Comparison of ENCODE assay signal across 12 cellular contexts in the genomic region with DNA sequence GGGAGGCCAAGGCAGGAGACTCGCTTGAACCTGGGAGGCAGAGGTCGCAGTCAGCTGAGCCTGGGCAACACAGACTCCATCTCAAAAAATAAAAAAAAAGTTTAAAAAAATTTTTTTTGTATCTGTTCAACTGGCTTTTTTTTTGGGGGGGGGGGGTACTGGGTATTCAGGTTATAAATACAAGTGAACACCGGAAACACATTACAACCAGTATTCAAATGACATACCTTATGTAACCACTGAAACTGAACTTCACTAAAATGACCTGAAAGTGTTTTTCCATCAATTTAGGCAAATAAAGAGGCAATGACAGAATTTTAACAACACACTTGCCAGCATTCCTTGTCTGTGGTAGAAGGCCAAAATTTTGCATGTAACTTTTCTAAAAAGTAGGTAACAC. TPM values are rescaled to one million over a fixed set of nuclear protein-coding genes. Genes with fewer than 3 reads are reported as not detected.
DNase-seq lines count a peak whose midpoint lies in the region; ATAC-seq and TF ChIP-seq lines count a peak whose summit lies in the region.
"Had no signal": no experiment of that assay in that cellular context is flagged by ENCODE, and none has a peak within 500 bp of the region (broad histone marks: within the 10 kb centered on the region; RNA-seq: fewer than 3 reads in every experiment).

No MANE protein-coding gene starts in this region.

- no peaks in the 10 kb centered on the region for H3K27me3 ChIP-seq in DOHH2 (ENCODE audit: control insufficient read depth, low read length)
- no peaks in the 10 kb centered on the region for H3K27me3 ChIP-seq in MM.1S (replicated peaks; ENCODE audit: insufficient read depth, low read length)
- H3K27me3 ChIP-seq in stomach, result no peaks in the 10 kb centered on the region

- DNase-seq in MM.1S (peak; percentile 77), HuH-7.5 (ENCODE audit: low spot score) (no peak), stomach (no peak)
- DNase-seq in stimulated activated CD8-positive, alpha-beta memory T cell treated with anti-CD3 and anti-CD28 coated beads, Interleukin-4, amount 100 ng/mL, for 48 hours, result no peak
- DNase-seq: MV-4-11, NCI-H345, PC-3, T-helper 1 cell had no signal

- H3K36me3 ChIP-seq in DOHH2 (ENCODE audit: control insufficient read depth, low read length) (peaks cover 66% of the 10 kb centered on the region), MM.1S (replicated peaks; ENCODE audit: insufficient read depth, low read length) (no peaks in the 10 kb centered on the region), stomach (no peaks in the 10 kb centered on the region)

- no peak for TF ChIP-seq POLR2A in stomach (IDR thresholded peaks at IDR 0.05)

- peak overlapping the region; percentile 100 for H3K27ac ChIP-seq in DOHH2 (ENCODE audit: low read depth, low read length)
- peak overlapping the region; percentile 30; the same call in 1 of the 2 replicates for H3K27ac ChIP-seq in MM.1S (ENCODE audit: low read length)
- no peak overlapping the region for H3K27ac ChIP-seq in stomach

- 86 to 97% (median 92%) methylated on average over 3 of the region's 3 CpGs for WGBS in stomach, 5 donors

- intact Hi-C loops in stomach (cut with DNase I; ENCODE audit: low total_unique reads), result no loop called here

- H3K4me1 ChIP-seq in DOHH2 (ENCODE audit: control insufficient read depth, low read length), result peaks cover 97% of the 10 kb centered on the region
- H3K4me1 ChIP-seq in MM.1S (ENCODE audit: low read length), result peaks cover 22% of the 10 kb centered on the region
- H3K4me1 ChIP-seq in stomach, result no peaks in the 10 kb centered on the region

- peaks cover 88% of the 10 kb centered on the region for H3K79me2 ChIP-seq in DOHH2 (ENCODE audit: control insufficient read depth, low read length)
- H3K79me2 ChIP-seq in MM.1S (ENCODE audit: low read length), result peaks cover 73% of the 10 kb centered on the region

- H3K9me3 ChIP-seq in DOHH2 (ENCODE audit: control insufficient read depth, insufficient read depth, low read length) (no peaks in the 10 kb centered on the region), MM.1S (replicated peaks; ENCODE audit: insufficient read depth, low read length) (no peaks in the 10 kb centered on the region), stomach (no peaks in the 10 kb centered on the region)

- TF ChIP-seq EP300 in stomach (IDR thresholded peaks at IDR 0.05), result no peak

- H3K4me2 ChIP-seq in DOHH2 (ENCODE audit: low read length) (peak overlapping the region; percentile 90), MM.1S (ENCODE audit: low read depth, low read length) (peak overlapping the region; percentile 70)

- H3K4me3 ChIP-seq in DOHH2 (ENCODE audit: low read length) (peak overlapping the region; percentile 66), MM.1S (ENCODE audit: low read length) (no peak overlapping the region), stomach (no peak overlapping the region)

- H2AFZ ChIP-seq in MM.1S (ENCODE audit: low read length), result no peak overlapping the region

- TF ChIP-seq CTCF in DOHH2 (IDR thresholded peaks at IDR 0.05; ENCODE audit: low read depth, low read length, poor library complexity, severe bottlenecking) (no peak), MM.1S (IDR thresholded peaks at IDR 0.05; ENCODE audit: low read length) (no peak), stomach (IDR thresholded peaks at IDR 0.05) (no peak)

- H3F3A ChIP-seq in DOHH2 (ENCODE audit: control insufficient read depth, insufficient read depth), result peaks cover 48% of the 10 kb centered on the region
- peaks cover 3% of the 10 kb centered on the region; the same call in 1 of the 2 replicates for H3F3A ChIP-seq in MM.1S (ENCODE audit: insufficient read depth, low read length)

- no peaks in the 10 kb centered on the region for H4K20me1 ChIP-seq in DOHH2 (ENCODE audit: control insufficient read depth, insufficient read depth, low read depth, low read length)
- H4K20me1 ChIP-seq in MM.1S (ENCODE audit: insufficient read depth, low read length), result no peaks in the 10 kb centered on the region

- no peak overlapping the region; the same call in 1 of the 2 replicates for H3K9ac ChIP-seq in MM.1S (ENCODE audit: low read length)

- no peaks in the 10 kb centered on the region for H3K9me2 ChIP-seq in DOHH2 (replicated peaks; ENCODE audit: control insufficient read depth, low read length)
- no peaks in the 10 kb centered on the region for H3K9me2 ChIP-seq in MM.1S (replicated peaks; ENCODE audit: insufficient read depth, low read length)

- ATAC-seq in GM19043 (IDR thresholded peaks at IDR 0.05; ENCODE audit: low read depth, unreplicated experiment) (peak; percentile 61), HG02763 (IDR thresholded peaks at IDR 0.05; ENCODE audit: unreplicated experiment) (peak; percentile 56), HG03280 (IDR thresholded peaks at IDR 0.05; ENCODE audit: unreplicated experiment) (no peak)
- ATAC-seq: PC-3 had no signal

RNA-seq across cellular contexts. Expression of gene STRBP, which starts 33.5 kb away (rescaled TPM):
- total RNA-seq in stomach, result 10 to 100 TPM in 3 of 5 donors, 1 to 10 TPM in 2; 5.5 to 21.0 (median 11.6) TPM
- 10 to 100 TPM in 1 of 3 donors, 1 to 10 TPM in 2; 8.2 to 17.4 (median 8.8) TPM for polyA plus RNA-seq in stomach

Comparison
In these comparisons a context has a peak if more than half of its experiments do, and no peak if none do; other contexts are left out.
1. H3K27ac ChIP-seq: peak in DOHH2 (single experiment) and MM.1S (single experiment); none in stomach (0 of 5).